12 cellular contexts compared by ENCODE assay signal in genomic region chr14:74585406-74586335, GRCh38.
"Had no signal": no experiment of that assay in that cellular context is flagged by ENCODE, and none has a peak within 500 bp of the region (broad histone marks: within the 10 kb centered on the region; RNA-seq: fewer than 3 reads in every experiment).

No MANE protein-coding gene starts in this region.

- FAIRE-seq: frontal cortex had no signal

- H3K4me3 ChIP-seq: right atrium auricular region, skin epidermis, transverse colon had no signal

- H3K4me1 ChIP-seq: transverse colon had no signal

- H3K27me3 ChIP-seq: brain microvascular endothelial cell, right atrium auricular region, transverse colon had no signal

- H3K27me3 Mint-ChIP-seq: activated naive CD4-positive, alpha-beta T cell treated with anti-CD3 and anti-CD28 coated beads, Interleukin-2, amount 50 U/mL, for 24 hours had no signal

- H3K9me3 Mint-ChIP-seq: activated naive CD4-positive, alpha-beta T cell treated with anti-CD3 and anti-CD28 coated beads, Interleukin-2, amount 50 U/mL, for 24 hours had no signal

- H3K36me3 ChIP-seq: right atrium auricular region, transverse colon had no signal

- DNase-seq: activated CD4-positive, alpha-beta T cell treated with anti-CD3 and anti-CD28 coated beads, Interleukin-2, amount 50 U/mL, for 1 hour; activated CD4-positive, CD25-positive, alpha-beta regulatory T cell; activated effector memory CD4-positive, alpha-beta T cell treated with Interleukin-2 at 50 U/mL for 16 hours; activated T-cell treated with anti-CD3 and anti-CD28 coated beads, Interleukin-2, amount 50 U/mL, for 1 hour; brain microvascular endothelial cell; midbrain; T-helper 2 cell; transverse colon had no signal

- H3K4me3 Mint-ChIP-seq: activated naive CD4-positive, alpha-beta T cell treated with anti-CD3 and anti-CD28 coated beads, Interleukin-2, amount 50 U/mL, for 24 hours had no signal

- H3K9me3 ChIP-seq: right atrium auricular region, transverse colon had no signal

- H3K36me3 Mint-ChIP-seq: activated naive CD4-positive, alpha-beta T cell treated with anti-CD3 and anti-CD28 coated beads, Interleukin-2, amount 50 U/mL, for 24 hours had no signal

- H3K27ac ChIP-seq: brain microvascular endothelial cell, transverse colon had no signal
